ENCODE assay signal across 10 cellular contexts in the genomic region with DNA sequence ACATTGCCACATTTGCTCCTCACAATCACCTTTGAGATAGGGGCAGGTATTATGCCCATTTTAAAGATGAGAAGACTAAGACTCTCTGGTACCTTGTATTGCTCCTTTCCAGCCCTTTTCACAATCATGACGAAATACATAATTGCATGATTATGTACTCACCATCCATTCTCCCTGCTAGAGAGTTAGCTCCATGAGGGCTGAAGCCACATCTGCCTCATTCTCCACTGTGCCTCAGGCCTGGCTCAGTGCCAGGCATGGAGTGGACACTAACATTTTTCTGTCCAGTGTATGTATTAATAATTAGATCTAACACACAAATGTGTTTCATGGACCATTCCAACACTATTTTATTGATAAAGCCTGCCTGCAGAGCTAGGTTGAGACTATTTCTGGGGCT.
"Had no signal": no experiment of that assay in that cellular context is flagged by ENCODE, and none has a peak within 500 bp of the region (broad histone marks: within the 10 kb centered on the region; RNA-seq: fewer than 3 reads in every experiment).

No MANE protein-coding gene starts in this region.

- DNase-seq: GM23248, GOT3, H7, H9, HCEC 1CT, HFFc6 had no signal

- H3K4me2 ChIP-seq: GM23338 had no signal

- H3K27ac ChIP-seq: GM23248 had no signal

- H3K9ac ChIP-seq: GM23248 had no signal

- H3K4me3 ChIP-seq: GM23248, GM23338 had no signal

- ATAC-seq: GM23338, HCT116 had no signal

- H2AFZ ChIP-seq: GM23248, GM23338 had no signal

- FAIRE-seq: H1, H54 had no signal
